ENCODE assay signal across 20 cellular contexts in the genomic region with DNA sequence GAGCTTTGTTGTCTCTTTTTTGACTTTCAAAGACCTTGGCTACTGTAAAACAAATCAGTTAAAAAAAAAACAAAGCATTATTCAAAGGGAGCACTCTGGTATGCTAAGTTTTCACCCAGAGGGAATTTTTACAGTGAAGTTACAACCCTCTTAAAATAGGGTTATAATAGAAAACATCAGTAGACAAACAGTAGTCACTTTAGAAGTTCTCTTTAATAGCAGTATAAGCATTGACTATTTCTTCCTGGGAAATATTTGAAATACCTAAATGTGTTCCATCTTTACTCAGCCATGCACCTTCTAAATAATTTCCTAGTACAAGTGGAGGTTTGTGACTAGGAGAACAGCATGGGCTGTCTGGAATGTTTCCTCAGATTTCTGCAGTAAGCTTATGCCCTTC.
"Had no signal": no experiment of that assay in that cellular context is flagged by ENCODE, and none has a peak within 500 bp of the region (broad histone marks: within the 10 kb centered on the region; RNA-seq: fewer than 3 reads in every experiment).

No MANE protein-coding gene starts in this region.

- H3K27ac Mint-ChIP-seq: naive thymus-derived CD8-positive, alpha-beta T cell; nephron progenitor cell; stimulated activated naive B cell treated with anti-CD40 and anti-IgM and Interleukin-4, amounts not matched to agents 10 μg/mL and 1 μg/mL and 100 μg/mL, for 72 hours; stimulated activated naive CD8-positive, alpha-beta T cell treated with anti-CD3 and anti-CD28 coated beads, Interleukin-15, Interleukin-2, amounts not matched to agents 100 ng/mL and 50 ng/mL, for 24 hours had no signal

- H3K27me3 ChIP-seq: dorsolateral prefrontal cortex, foreskin keratinocyte, suprapubic skin, transverse colon, vagina had no signal

- H3K9ac ChIP-seq: parathyroid adenoma had no signal

- H3K79me2 ChIP-seq: parathyroid adenoma had no signal

- H3K27me3 Mint-ChIP-seq: stimulated activated naive CD8-positive, alpha-beta T cell treated with anti-CD3 and anti-CD28 coated beads, Interleukin-15, Interleukin-2, amounts not matched to agents 100 ng/mL and 50 ng/mL, for 24 hours had no signal

- H3K36me3 ChIP-seq: lower lobe of right lung, prostate gland, suprapubic skin, transverse colon, vagina had no signal

- H3K4me1 ChIP-seq: foreskin keratinocyte, lower lobe of right lung, parathyroid adenoma, prostate gland, suprapubic skin, transverse colon, vagina had no signal

- DNase-seq: dorsolateral prefrontal cortex; effector CD4-positive, alpha-beta T cell; foreskin keratinocyte; left ventricle myocardium superior; lower lobe of right lung; naive thymus-derived CD8-positive, alpha-beta T cell; nephron progenitor cell; right cardiac atrium; small intestine; stimulated activated CD4-positive, alpha-beta T cell treated with anti-CD3 and anti-CD28 coated beads, Interleukin-15, amount 100 ng/mL, for 24 hours; stimulated activated CD4-positive, alpha-beta T cell treated with anti-CD3 and anti-CD28 coated beads, Interleukin-2, amount 100 ng/mL, for 48 hours; stimulated activated naive B cell treated with anti-CD40 and anti-IgM and Interleukin-4, amounts not matched to agents 10 μg/mL and 1 μg/mL and 100 μg/mL, for 72 hours; transverse colon had no signal

- H3K4me3 Mint-ChIP-seq: naive thymus-derived CD8-positive, alpha-beta T cell; nephron progenitor cell; stimulated activated naive B cell treated with anti-CD40 and anti-IgM and Interleukin-4, amounts not matched to agents 10 μg/mL and 1 μg/mL and 100 μg/mL, for 72 hours; stimulated activated naive CD8-positive, alpha-beta T cell treated with anti-CD3 and anti-CD28 coated beads, Interleukin-15, Interleukin-2, amounts not matched to agents 100 ng/mL and 50 ng/mL, for 24 hours had no signal

- H3K4me1 Mint-ChIP-seq: naive thymus-derived CD8-positive, alpha-beta T cell had no signal

- H2AFZ ChIP-seq: parathyroid adenoma had no signal

- H3K4me3 ChIP-seq: dorsolateral prefrontal cortex, lower lobe of right lung, prostate gland, suprapubic skin, transverse colon, vagina had no signal

- H3K9me3 ChIP-seq: lower lobe of right lung, prostate gland, suprapubic skin, transverse colon, vagina had no signal

- ATAC-seq: esophagus mucosa; foreskin keratinocyte; left ventricle myocardium superior; lower lobe of right lung; naive thymus-derived CD8-positive, alpha-beta T cell; right cardiac atrium had no signal

- H3K9me3 Mint-ChIP-seq: stimulated activated naive B cell treated with anti-CD40 and anti-IgM and Interleukin-4, amounts not matched to agents 10 μg/mL and 1 μg/mL and 100 μg/mL, for 72 hours had no signal

- H3K36me3 Mint-ChIP-seq: naive thymus-derived CD8-positive, alpha-beta T cell; stimulated activated naive B cell treated with anti-CD40 and anti-IgM and Interleukin-4, amounts not matched to agents 10 μg/mL and 1 μg/mL and 100 μg/mL, for 72 hours had no signal

- H3K27ac ChIP-seq: epithelial cell of prostate, foreskin keratinocyte, lower lobe of right lung, parathyroid adenoma, prostate gland, suprapubic skin, transverse colon, vagina had no signal
